Comparison of ENCODE assay signal across 24 cellular contexts in the genomic region with DNA sequence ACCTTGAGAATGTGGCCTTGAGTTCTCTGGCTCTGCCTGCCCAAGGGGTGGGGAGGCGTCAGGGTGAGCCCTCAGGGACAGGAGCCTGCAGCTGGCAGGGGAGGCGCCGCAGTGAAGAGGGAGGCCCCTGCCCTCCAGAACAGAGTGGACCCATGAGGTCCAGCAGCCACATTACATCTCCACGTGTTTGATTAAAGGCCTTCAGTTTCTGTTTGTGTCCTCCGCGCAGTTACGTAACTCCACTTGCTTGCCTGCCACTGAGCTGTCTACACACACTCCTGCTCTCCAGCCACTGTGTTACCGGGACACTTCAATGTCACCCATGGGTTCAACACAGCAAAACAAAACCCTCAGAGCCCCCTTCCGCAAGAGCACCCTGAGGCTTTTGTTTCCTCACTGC.
A peak's percentile ranks its signal among the peaks of the same experiment; 100 is the strongest.
DNase-seq lines count a peak whose midpoint lies in the region; ATAC-seq and TF ChIP-seq lines count a peak whose summit lies in the region.
"Had no signal": no experiment of that assay in that cellular context is flagged by ENCODE, and none has a peak within 500 bp of the region (broad histone marks: within the 10 kb centered on the region; RNA-seq: fewer than 3 reads in every experiment).

No MANE protein-coding gene starts in this region.

- H3K36me3 ChIP-seq in body of pancreas (replicated peaks in 1 of 2; ENCODE audit: insufficient read depth in 1 of 2, low read depth in 2 of 2) (no peaks in the 10 kb centered on the region), cardiac muscle cell (no peaks in the 10 kb centered on the region), right lobe of liver (no peaks in the 10 kb centered on the region), stomach smooth muscle (ENCODE audit: control insufficient read depth in 2 of 2, insufficient read depth in 2 of 2, low read length in 2 of 2) (peaks cover 13 to 17% of the 10 kb centered on the region in 2 donors)
- H3K36me3 ChIP-seq: breast epithelium, MG63 had no signal

- TF ChIP-seq POLR2A in body of pancreas (IDR thresholded peaks at IDR 0.05) (no peak), right lobe of liver (IDR thresholded peaks at IDR 0.05) (no peak)

- 34 to 47% methylated on average over 6 to 9 of the region's 9 CpGs for WGBS in body of pancreas, 2 donors
- 16% methylated on average over 6 of the region's 9 CpGs for WGBS in right lobe of liver (ENCODE audit: insufficient coverage, low coverage, low lambda C conversion rate, missing lambda C conversion rate)

- H3K27ac ChIP-seq in body of pancreas (peak overlapping the region; percentile 8 to 59 (median 33)), cardiac muscle cell (peak overlapping the region; percentile 22), right lobe of liver (peak overlapping the region in 2 of 3 donors; percentile 67 to 89), stomach smooth muscle (ENCODE audit: low read length) (peak overlapping the region; percentile 37)
- H3K27ac ChIP-seq: breast epithelium, hepatocyte, skin epidermis, thoracic aorta had no signal

- H3K9me3 ChIP-seq in body of pancreas (no peaks in the 10 kb centered on the region), cardiac muscle cell (ENCODE audit: low read depth) (no peaks in the 10 kb centered on the region), right lobe of liver (no peaks in the 10 kb centered on the region), stomach smooth muscle (ENCODE audit: control insufficient read depth in 2 of 2, low read length in 2 of 2) (no peaks in the 10 kb centered on the region)
- H3K9me3 ChIP-seq: breast epithelium, MG63, thoracic aorta had no signal

- intact Hi-C loops in body of pancreas (cut with DNase I) = no loop called here
- intact Hi-C loops in right lobe of liver (cut with DNase I) = no loop called here

- H3K4me1 ChIP-seq in body of pancreas (peaks cover 17% of the 10 kb centered on the region), cardiac muscle cell (ENCODE audit: low read depth) (peaks cover 13% of the 10 kb centered on the region), right lobe of liver (peaks cover 0 to 23% (median 9%) of the 10 kb centered on the region in 4 donors), stomach smooth muscle (ENCODE audit: control insufficient read depth, insufficient read depth, low read length) (peaks cover 24% of the 10 kb centered on the region)
- H3K4me1 ChIP-seq: breast epithelium had no signal

- TF ChIP-seq CTCF in body of pancreas (IDR thresholded peaks at IDR 0.05) (peak in 1 of 7 experiments; percentile 15), cardiac muscle cell (IDR thresholded peaks at IDR 0.05; ENCODE audit: low read depth, low read length) (no peak), right lobe of liver (IDR thresholded peaks at IDR 0.05) (no peak)

- H3K4me3 ChIP-seq in body of pancreas (no peak overlapping the region), cardiac muscle cell (no peak overlapping the region), right lobe of liver (no peak overlapping the region), stomach smooth muscle (ENCODE audit: low read length in 2 of 2) (no peak overlapping the region)
- H3K4me3 ChIP-seq: breast epithelium, hepatocyte, MG63, skin epidermis, thoracic aorta had no signal

- peak overlapping the region in 1 of 2 donors; percentile 5 for H3K9ac ChIP-seq in stomach smooth muscle (ENCODE audit: low read length in 2 of 2)

- peak; percentile 58 to 76 (median 68) for DNase-seq in body of pancreas
- no peak for DNase-seq in cardiac muscle cell (ENCODE audit: low read depth in 1 of 2, low spot score in 1 of 2)
- DNase-seq in right lobe of liver = peak; percentile 52 to 90 (median 83)
- DNase-seq in DMS114 treated with DMSO at 0.1 percent for 48 hours (lab: John Stamatoyannopoulos, UW; ENCODE audit: unreplicated experiment) = no peak
- no peak for DNase-seq in activated effector memory CD4-positive, alpha-beta T cell treated with Interleukin-2 at 50 U/mL for 16 hours
- DNase-seq: activated CD8-positive, alpha-beta T cell treated with anti-CD3 and anti-CD28 coated beads for 36 hours; activated gamma-delta T cell treated with Interleukin-2 at 50 U/mL for 16 hours; cortex of kidney; EL; mesendoderm; MG63; natural killer cell; NCI-H2171; NCI-H748 treated with DMSO at 0.1 percent for 48 hours; stimulated activated CD4-positive, alpha-beta T cell treated with anti-CD3 and anti-CD28 coated beads, Interleukin-1b, Interleukin-23, amount 100 ng/mL, for 48 hours had no signal

- H3K27me3 ChIP-seq in body of pancreas (no peaks in the 10 kb centered on the region), cardiac muscle cell (no peaks in the 10 kb centered on the region), right lobe of liver (no peaks in the 10 kb centered on the region), stomach smooth muscle (ENCODE audit: control insufficient read depth in 1 of 2, insufficient read depth in 2 of 2, low read length in 2 of 2) (no peaks in the 10 kb centered on the region)
- H3K27me3 ChIP-seq: breast epithelium, hepatocyte, MG63 had no signal

- ATAC-seq in body of pancreas (peak; percentile 82), right lobe of liver (peak; percentile 87 to 90 (median 89)), HG02870 (IDR thresholded peaks at IDR 0.05; ENCODE audit: unreplicated experiment) (no peak), GM18868 (IDR thresholded peaks at IDR 0.05; ENCODE audit: unreplicated experiment) (no peak)
- ATAC-seq: activated CD4-positive, CD25-positive, alpha-beta regulatory T cell treated with anti-CD3 and anti-CD28 coated beads, Interleukin-2, amount 50 U/mL, for 24 hours; activated CD8-positive, alpha-beta T cell treated with anti-CD3 and anti-CD28 coated beads for 36 hours; natural killer cell; stimulated activated effector memory CD8-positive, alpha-beta T cell treated with anti-CD3 and anti-CD28 coated beads, Interleukin-12 subunit alpha, Interleukin-12 subunit beta, amount 100 ng/mL, for 72 hours had no signal

Comparison
In these comparisons a context has a peak if more than half of its experiments do, and no peak if none do; other contexts are left out.
1. ATAC-seq: peak in body of pancreas (single experiment) and right lobe of liver (4 of 4); none in HG02870 (single experiment) and GM18868 (single experiment).
2. DNase-seq: peak in body of pancreas (4 of 4) and right lobe of liver (3 of 3); none in cardiac muscle cell (0 of 2), DMS114 treated with DMSO at 0.1 percent for 48 hours (single experiment) and activated effector memory CD4-positive, alpha-beta T cell treated with Interleukin-2 at 50 U/mL for 16 hours (single experiment).
3. H3K27ac ChIP-seq: peak in every context shown above with its lines; median percentile 78 in right lobe of liver; 37 in stomach smooth muscle; 33 in body of pancreas; 22 in cardiac muscle cell.